8 cellular contexts compared by ENCODE assay signal in genomic region chr16:23452221-23452571, GRCh38. TPM values are rescaled to one million over a fixed set of nuclear protein-coding genes. Genes with fewer than 3 reads are reported as not detected.
A peak's percentile ranks its signal among the peaks of the same experiment; 100 is the strongest.
DNase-seq lines count a peak whose midpoint lies in the region; ATAC-seq, FAIRE-seq and TF ChIP-seq lines count a peak whose summit lies in the region.

No MANE protein-coding gene starts in this region.

- H4K20me1 ChIP-seq in DOHH2 (ENCODE audit: control insufficient read depth, insufficient read depth, low read depth, low read length): no peaks in the 10 kb centered on the region

- TF ChIP-seq POLR2A in esophagus muscularis mucosa (IDR thresholded peaks at IDR 0.05; ENCODE audit: low read depth): no peak

- H3K9me2 ChIP-seq in DOHH2 (replicated peaks; ENCODE audit: control insufficient read depth, low read length): no peaks in the 10 kb centered on the region

- H3K9me3 ChIP-seq in DOHH2 (ENCODE audit: control insufficient read depth, insufficient read depth, low read length) (no peaks in the 10 kb centered on the region), esophagus muscularis mucosa (no peaks in the 10 kb centered on the region), pancreas (no peaks in the 10 kb centered on the region)

- H3K79me2 ChIP-seq in DOHH2 (ENCODE audit: control insufficient read depth, low read length): peaks cover 11% of the 10 kb centered on the region

- DNase-seq in RWPE1 (ENCODE audit: low spot score) (no peak), esophagus muscularis mucosa (ENCODE audit: extremely low spot score) (no peak), pancreas (no peak), urothelium cell line (ENCODE audit: low spot score) (no peak), cerebellar cortex (ENCODE audit: low spot score) (no peak)
- no peak for DNase-seq in central memory CD4-positive, alpha-beta T cell

- H3K4me3 ChIP-seq in DOHH2 (ENCODE audit: low read length): peak overlapping the region; percentile 98
- H3K4me3 ChIP-seq in esophagus muscularis mucosa: peak overlapping the region; percentile 83 to 98 (median 90)
- H3K4me3 ChIP-seq in pancreas: peak overlapping the region; percentile 55 to 92 (median 71)

- H3K27ac ChIP-seq in DOHH2 (ENCODE audit: low read depth, low read length) (no peak overlapping the region), RWPE1 (peak overlapping the region; percentile 80), esophagus muscularis mucosa (replicated peaks in 1 of 4) (peak overlapping the region; percentile 74 to 86 (median 84)), pancreas (peak overlapping the region in 2 of 4 donors; percentile 65 to 79)

- WGBS in esophagus muscularis mucosa: 7% methylated on average over 10 of the region's 10 CpGs
- 2 to 4% methylated on average over 10 of the region's 10 CpGs for WGBS in pancreas, 2 donors

- no peaks in the 10 kb centered on the region for H3F3A ChIP-seq in DOHH2 (ENCODE audit: control insufficient read depth, insufficient read depth)

- no peak for TF ChIP-seq CTCF in DOHH2 (IDR thresholded peaks at IDR 0.05; ENCODE audit: low read depth, low read length, poor library complexity, severe bottlenecking)
- TF ChIP-seq CTCF in RWPE1 (conservative IDR thresholded peaks at IDR 0.05; ENCODE audit: low read depth): no peak
- TF ChIP-seq CTCF in esophagus muscularis mucosa (IDR thresholded peaks at IDR 0.05): no peak
- TF ChIP-seq CTCF in pancreas (IDR thresholded peaks at IDR 0.05): no peak

- FAIRE-seq in pancreas (lab: Jason Lieb, UNC) (no peak), urothelium cell line (lab: Jason Lieb, UNC) (no peak)

- TF ChIP-seq EP300 in esophagus muscularis mucosa (IDR thresholded peaks at IDR 0.05): no peak

- H3K4me1 ChIP-seq in DOHH2 (ENCODE audit: control insufficient read depth, low read length) (peaks cover 10% of the 10 kb centered on the region), esophagus muscularis mucosa (peaks cover 21 to 60% (median 50%) of the 10 kb centered on the region in 4 donors), pancreas (peaks cover 0 to 19% (median 7%) of the 10 kb centered on the region in 3 donors)

- POLR2A ChIA-PET in RWPE1 (lab: Yijun Ruan, JAX; ENCODE audit: low non-redundant PET): interaction anchor here (0.6 kb wide), 1 partner anchor 16 kb away, joined by 3 read pairs; no protein-coding TSS in a partner anchor

- intact Hi-C loops in esophagus muscularis mucosa (cut with DNase I): no loop called here
- intact Hi-C loops in pancreas (cut with DNase I): no loop called here

- peaks cover 2% of the 10 kb centered on the region; the same call in 1 of the 2 replicates for H3K36me3 ChIP-seq in DOHH2 (ENCODE audit: control insufficient read depth, low read length)
- H3K36me3 ChIP-seq in esophagus muscularis mucosa: peaks cover 0 to 8% (median 6%) of the 10 kb centered on the region in 4 donors
- H3K36me3 ChIP-seq in pancreas: no peaks in the 10 kb centered on the region

- H3K27me3 ChIP-seq in DOHH2 (ENCODE audit: control insufficient read depth, low read length) (no peaks in the 10 kb centered on the region), esophagus muscularis mucosa (no peaks in the 10 kb centered on the region), pancreas (no peaks in the 10 kb centered on the region)

- CTCF ChIA-PET in RWPE1 (lab: Yijun Ruan, JAX): interaction anchor here (0.5 to 0.7 kb wide), 3 partner anchors 35 to 442 kb away, joined by 3 read pairs; no protein-coding TSS in a partner anchor

- H3K4me2 ChIP-seq in DOHH2 (ENCODE audit: low read length): peak overlapping the region; percentile 89

- ATAC-seq in pancreas (peak; percentile 2 to 15 (median 6)), GM21528 (IDR thresholded peaks at IDR 0.05; ENCODE audit: low FRiP score, unreplicated experiment) (no peak)

RNA-seq across cellular contexts. Expression of gene COG7, which starts 0.8 kb away (rescaled TPM):
- total RNA-seq in esophagus muscularis mucosa (10 to 100 TPM; 11.9 to 23.7 (median 15.1) TPM), pancreas (10 to 100 TPM in 1 of 6 donors, 1 to 10 TPM in 5; 5.9 to 13.6 (median 8.0) TPM)
- 10 to 100 TPM; 21.8 to 34.0 TPM for polyA plus RNA-seq in pancreas

RNA-seq across cellular contexts. Expression of gene GGA2, which starts 58.1 kb away (rescaled TPM):
- total RNA-seq in esophagus muscularis mucosa: 10 to 100 TPM; 20.3 to 37.3 (median 23.0) TPM
- total RNA-seq in pancreas: 10 to 100 TPM; 47.4 to 93.3 (median 83.2) TPM
- 10 to 100 TPM; 42.4 to 53.3 TPM for polyA plus RNA-seq in pancreas
